Comparison of ENCODE assay signal across 28 cellular contexts in the genomic region with DNA sequence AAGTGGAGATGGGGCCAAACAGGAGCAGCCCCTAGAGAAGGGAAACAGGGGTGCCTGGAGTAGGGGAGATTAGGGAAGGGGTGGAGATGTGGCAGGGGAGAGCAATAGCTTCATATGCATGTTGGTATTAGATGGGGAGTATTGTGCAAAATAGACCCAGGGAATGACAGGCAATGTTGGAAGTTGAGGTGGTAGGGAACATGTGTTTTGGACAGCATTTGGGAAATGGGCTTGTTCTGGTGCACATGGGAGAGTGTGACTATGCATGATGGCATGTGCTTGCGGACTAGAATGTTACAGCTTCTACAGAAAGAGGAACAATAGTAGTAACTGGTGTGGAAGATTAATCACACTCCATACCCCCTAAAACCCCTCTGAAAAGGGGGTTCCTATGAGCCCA. TPM values are rescaled to one million over a fixed set of nuclear protein-coding genes. Genes with fewer than 3 reads are reported as not detected.
A peak's percentile ranks its signal among the peaks of the same experiment; 100 is the strongest.
DNase-seq lines count a peak whose midpoint lies in the region; ATAC-seq, FAIRE-seq and TF ChIP-seq lines count a peak whose summit lies in the region.
"Had no signal": no experiment of that assay in that cellular context is flagged by ENCODE, and none has a peak within 500 bp of the region (broad histone marks: within the 10 kb centered on the region; RNA-seq: fewer than 3 reads in every experiment).

No MANE protein-coding gene starts in this region.

- peaks cover 98% of the 10 kb centered on the region for H3K27me3 Mint-ChIP-seq in astrocyte (ENCODE audit: low read depth, unreplicated experiment)
- H3K27me3 Mint-ChIP-seq in progenitor cell of endocrine pancreas, result peaks cover 97% of the 10 kb centered on the region

- no peak overlapping the region for H3K4me2 ChIP-seq in astrocyte (ENCODE audit: low read length)
- H3K4me2 ChIP-seq: A549; BLaER1 treated with 17β-estradiol and CSF1 and Interleukin-3, amounts not matched to agents 10 nM and 100 nM; GM23338 had no signal

- no peak overlapping the region for H3K27ac ChIP-seq in astrocyte (ENCODE audit: low read depth, low read length)
- H3K27ac ChIP-seq: A549; BLaER1 treated with 17β-estradiol and CSF1 and Interleukin-3, amounts not matched to agents 10 nM and 100 nM had no signal

- no peaks in the 10 kb centered on the region for H3K4me1 ChIP-seq in astrocyte (ENCODE audit: insufficient read depth, low read length)
- H3K4me1 ChIP-seq: A549; BE2C; BLaER1 treated with 17β-estradiol and CSF1 and Interleukin-3, amounts not matched to agents 10 nM and 100 nM had no signal

- TF ChIP-seq CTCF in astrocyte (IDR thresholded peaks at IDR 0.05; ENCODE audit: insufficient read depth, low read depth, low read length) (no peak), progenitor cell of endocrine pancreas (IDR thresholded peaks at IDR 0.05; ENCODE audit: unreplicated experiment) (no peak)

- H3K9me3 ChIP-seq in astrocyte (ENCODE audit: insufficient read depth, low read depth, low read length), result no peaks in the 10 kb centered on the region
- H3K9me3 ChIP-seq: A549; BE2C; BLaER1 treated with 17β-estradiol and CSF1 and Interleukin-3, amounts not matched to agents 10 nM and 100 nM had no signal

- TF ChIP-seq POLR2A in GM12892 (IDR thresholded peaks at IDR 0.05; ENCODE audit: low read depth, low read length), result no peak

- no peak overlapping the region for H3K4me3 ChIP-seq in astrocyte (ENCODE audit: insufficient read depth, low read depth, low read length)
- H3K4me3 ChIP-seq: A549; BLaER1 treated with 17β-estradiol and CSF1 and Interleukin-3, amounts not matched to agents 10 nM and 100 nM; GM12878; GM23338 had no signal

- H3K27me3 ChIP-seq in astrocyte (ENCODE audit: insufficient read depth, low read length), result peaks cover 81% of the 10 kb centered on the region

- H2AFZ ChIP-seq in astrocyte (ENCODE audit: low read depth, low read length), result no peak overlapping the region
- H2AFZ ChIP-seq: GM23338 had no signal

- no peaks in the 10 kb centered on the region for H4K20me1 ChIP-seq in astrocyte (ENCODE audit: insufficient read depth, low read length)

- DNase-seq in GM12892 (ENCODE audit: insufficient read length), result no peak
- DNase-seq in astrocyte (ENCODE audit: low read depth), result no peak
- DNase-seq in mesenteric fat pad (ENCODE audit: low spot score), result peak; percentile 2
- DNase-seq in progenitor cell of endocrine pancreas (ENCODE audit: low spot score, unreplicated experiment), result no peak
- no peak for DNase-seq in sciatic nerve (ENCODE audit: low spot score)
- DNase-seq in retina, result no peak
- no peak for DNase-seq in NCI-H1436 (lab: John Stamatoyannopoulos, UW)
- DNase-seq: 8988T; ACHN; AML-193; BE2C; CD4-positive, alpha-beta T cell; CD8-positive, alpha-beta memory T cell; DMS 273 treated with DMSO at 0.1 percent for 48 hours; DMS79; EL; GDM1; H9; HFFc6 had no signal

- no peak for ATAC-seq in sciatic nerve
- ATAC-seq: A549, GM12878, GM23338, HCT116 had no signal

- H3K27ac Mint-ChIP-seq in astrocyte (ENCODE audit: unreplicated experiment) (no peak overlapping the region), progenitor cell of endocrine pancreas (peak overlapping the region; percentile 15)
- H3K27ac Mint-ChIP-seq: CD14-positive monocyte; CD4-positive, alpha-beta T cell; CD8-positive, alpha-beta memory T cell; GM23338; H9; HFFc6 had no signal

- intact Hi-C loops in sciatic nerve (cut with DNase I), result no loop called here

- H3K36me3 ChIP-seq in astrocyte (ENCODE audit: insufficient read depth, low read length), result no peaks in the 10 kb centered on the region
- H3K36me3 ChIP-seq: BE2C; BLaER1 treated with 17β-estradiol and CSF1 and Interleukin-3, amounts not matched to agents 10 nM and 100 nM had no signal

- H3K4me3 Mint-ChIP-seq in astrocyte (ENCODE audit: unreplicated experiment) (peak overlapping the region; percentile 50), progenitor cell of endocrine pancreas (ENCODE audit: low read depth) (no peak overlapping the region)
- H3K4me3 Mint-ChIP-seq: CD4-positive, alpha-beta T cell; CD8-positive, alpha-beta memory T cell; GM23338; H9; HFFc6 had no signal

- H3K79me2 ChIP-seq in astrocyte (ENCODE audit: insufficient read depth, low read length), result no peaks in the 10 kb centered on the region

- no peaks in the 10 kb centered on the region for H3K4me1 Mint-ChIP-seq in astrocyte (ENCODE audit: low read depth, unreplicated experiment)
- H3K4me1 Mint-ChIP-seq in progenitor cell of endocrine pancreas (ENCODE audit: low read depth), result peaks cover 8% of the 10 kb centered on the region
- H3K4me1 Mint-ChIP-seq: CD14-positive monocyte; CD8-positive, alpha-beta memory T cell had no signal

- H3K9me3 Mint-ChIP-seq in astrocyte (ENCODE audit: unreplicated experiment) (no peaks in the 10 kb centered on the region), progenitor cell of endocrine pancreas (ENCODE audit: low read depth) (no peaks in the 10 kb centered on the region)
- H3K9me3 Mint-ChIP-seq: CD4-positive, alpha-beta T cell; CD8-positive, alpha-beta memory T cell; GM23338; H9; HFFc6 had no signal

- no peak overlapping the region for H3K9ac ChIP-seq in astrocyte (ENCODE audit: low read length)
- H3K9ac ChIP-seq: BLaER1 treated with 17β-estradiol and CSF1 and Interleukin-3, amounts not matched to agents 10 nM and 100 nM had no signal

- no peaks in the 10 kb centered on the region for H3K36me3 Mint-ChIP-seq in astrocyte (ENCODE audit: low read depth, unreplicated experiment)
- no peaks in the 10 kb centered on the region for H3K36me3 Mint-ChIP-seq in progenitor cell of endocrine pancreas (ENCODE audit: insufficient read depth)
- H3K36me3 Mint-ChIP-seq: CD14-positive monocyte; CD8-positive, alpha-beta memory T cell had no signal

- FAIRE-seq in GM12892 (lab: Jason Lieb, UNC) (peak; percentile 24), astrocyte (lab: Jason Lieb, UNC) (no peak)
- FAIRE-seq: A549, D721Med, GM12878, GM18507 had no signal

RNA-seq across cellular contexts. Expression of a gene that starts 10.4 kb away (rescaled TPM):
- polyA plus RNA-seq in GM12892 (2012; ENCODE audit: missing spikeins), result not detected
- 0.23 and 0.60 TPM in 2 replicates for total RNA-seq in astrocyte
- total RNA-seq in mesenteric fat pad, result not detected
- not detected in 2 replicates for total RNA-seq in progenitor cell of endocrine pancreas
- total RNA-seq in sciatic nerve, result not detected
- total RNA-seq: CD4-positive, alpha-beta T cell; GM12878; GM23338; H4; H9; HFFc6 had no signal
- polyA plus RNA-seq: CD14-positive monocyte; CD8-positive, alpha-beta memory T cell; GM12878; GM23338 had no signal
